8 cellular contexts compared by ENCODE assay signal in genomic region chr15:41230650-41231533, GRCh38. TPM values are rescaled to one million over a fixed set of nuclear protein-coding genes. Genes with fewer than 3 reads are reported as not detected.
DNase-seq lines count a peak whose midpoint lies in the region; ATAC-seq and TF ChIP-seq lines count a peak whose summit lies in the region.

Gene CHP1 (plus strand): TSS chr15:41231268. CDS start chr15:41231383, 115 bp downstream.
A gene with protein sequence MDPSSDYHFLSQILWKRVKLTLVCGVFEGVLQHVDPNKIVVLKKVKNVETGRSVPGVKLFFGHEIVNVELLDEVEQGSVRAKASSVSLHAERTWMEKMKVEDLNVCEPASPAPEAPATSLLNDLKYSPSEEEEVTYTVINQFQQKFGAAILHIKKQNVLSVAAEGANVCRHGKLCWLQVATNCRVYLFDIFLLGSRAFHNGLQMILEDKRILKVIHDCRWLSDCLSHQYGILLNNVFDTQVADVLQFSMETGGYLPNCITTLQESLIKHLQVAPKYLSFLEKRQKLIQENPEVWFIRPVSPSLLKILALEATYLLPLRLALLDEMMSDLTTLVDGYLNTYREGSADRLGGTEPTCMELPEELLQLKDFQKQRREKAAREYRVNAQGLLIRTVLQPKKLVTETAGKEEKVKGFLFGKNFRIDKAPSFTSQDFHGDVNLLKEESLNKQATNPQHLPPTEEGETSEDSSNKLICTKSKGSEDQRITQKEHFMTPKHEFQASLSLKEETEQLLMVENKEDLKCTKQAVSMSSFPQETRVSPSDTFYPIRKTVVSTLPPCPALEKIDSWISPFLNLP (minus strand): TSS chr15:41230757. CDS start chr15:41226575, 4,182 bp downstream.

- DNase-seq in GM12865 (ENCODE audit: low read depth) (peak; percentile 99), NCI-H1105 (lab: John Stamatoyannopoulos, UW) (peak; percentile 85), SKM-1 (lab: John Stamatoyannopoulos, UW; ENCODE audit: unreplicated experiment) (peak; percentile 97), head of caudate nucleus (peak; percentile 94 to 99 (median 98)), osteoblast (ENCODE audit: insufficient read length, low spot score, missing footprints) (peak; percentile 98), thoracic aorta (ENCODE audit: low spot score) (peak; percentile 95)
- DNase-seq in activated naive CD8-positive, alpha-beta T cell treated with anti-CD3 and anti-CD28 coated beads for 36 hours: peak; percentile 96

- H3K27me3 Mint-ChIP-seq in activated naive CD8-positive, alpha-beta T cell treated with anti-CD3 and anti-CD28 coated beads for 36 hours: no peaks in the 10 kb centered on the region

- TF ChIP-seq CTCF in GM12865 (IDR thresholded peaks at IDR 0.05; ENCODE audit: insufficient read depth, low read depth, low read length, missing control alignments) (peak; percentile 96), osteoblast (IDR thresholded peaks at IDR 0.05; ENCODE audit: extremely low read depth, low read depth, low read length) (peak; percentile 90), thoracic aorta (IDR thresholded peaks at IDR 0.05) (peak; percentile 98)

- peaks cover 47% of the 10 kb centered on the region for H3K79me2 ChIP-seq in osteoblast (ENCODE audit: insufficient read depth, low read length)

- H3K27ac ChIP-seq in osteoblast (ENCODE audit: low read depth, low read length) (peak within 1 kb of the TSS; percentile 88), thoracic aorta (peak within 1 kb of the TSS; percentile 90 to 95)

- ATAC-seq in HG02642 (IDR thresholded peaks at IDR 0.05; ENCODE audit: poor library complexity, unreplicated experiment): peak; percentile 95
- ATAC-seq in thoracic aorta (ENCODE audit: insufficient number of reproducible peaks, low FRiP score, low read depth): peak; percentile 97

- peak within 1 kb of the TSS; percentile 82 for H3K27ac Mint-ChIP-seq in activated naive CD8-positive, alpha-beta T cell treated with anti-CD3 and anti-CD28 coated beads for 36 hours

- peaks cover 22% of the 10 kb centered on the region for H3K4me1 Mint-ChIP-seq in activated naive CD8-positive, alpha-beta T cell treated with anti-CD3 and anti-CD28 coated beads for 36 hours

- peak within 1 kb of the TSS; percentile 88 for H3K4me3 Mint-ChIP-seq in activated naive CD8-positive, alpha-beta T cell treated with anti-CD3 and anti-CD28 coated beads for 36 hours

- H3K36me3 ChIP-seq in osteoblast (ENCODE audit: insufficient read depth, low read length) (no peaks in the 10 kb centered on the region), thoracic aorta (no peaks in the 10 kb centered on the region)

- H3K4me1 ChIP-seq in osteoblast (ENCODE audit: insufficient read depth, low read length) (peaks cover 19% of the 10 kb centered on the region), thoracic aorta (ENCODE audit: control insufficient read depth in 1 of 2, low read depth in 2 of 2) (peaks cover 12 to 15% of the 10 kb centered on the region in 2 donors)

- peaks cover 9% of the 10 kb centered on the region for H4K20me1 ChIP-seq in osteoblast (ENCODE audit: insufficient read depth, low read length)

- H3K4me2 ChIP-seq in osteoblast (ENCODE audit: insufficient read depth, low read length): peak within 1 kb of the TSS; percentile 98

- H3K9me3 ChIP-seq in osteoblast (ENCODE audit: low read depth, low read length): no peaks in the 10 kb centered on the region
- no peaks in the 10 kb centered on the region for H3K9me3 ChIP-seq in thoracic aorta

- intact Hi-C loops in head of caudate nucleus (cut with DNase I): loop anchor here (2.0 kb wide), 1 partner anchor 114 kb away; the partner anchor contains the start of gene INO80

- peaks cover 10% of the 10 kb centered on the region for H3K27me3 ChIP-seq in osteoblast (ENCODE audit: insufficient read depth, low read length)
- no peaks in the 10 kb centered on the region for H3K27me3 ChIP-seq in thoracic aorta (replicated peaks; ENCODE audit: insufficient read depth)

- peak within 1 kb of the TSS; percentile 97 for H2AFZ ChIP-seq in osteoblast (ENCODE audit: low read length)

- H3K4me3 ChIP-seq in GM12865 (ENCODE audit: low read depth, low read length) (peak within 1 kb of the TSS; percentile 62), osteoblast (ENCODE audit: insufficient read depth, low read length) (peak within 1 kb of the TSS; percentile 97), thoracic aorta (peak within 1 kb of the TSS; percentile 90)

- no peaks in the 10 kb centered on the region for H3K36me3 Mint-ChIP-seq in activated naive CD8-positive, alpha-beta T cell treated with anti-CD3 and anti-CD28 coated beads for 36 hours

- H3K9me3 Mint-ChIP-seq in activated naive CD8-positive, alpha-beta T cell treated with anti-CD3 and anti-CD28 coated beads for 36 hours: no peaks in the 10 kb centered on the region

RNA-seq across cellular contexts. Expression of gene CHP1, which starts in this region (rescaled TPM):
- 10 to 100 TPM; 29.1 to 32.8 TPM for total RNA-seq in activated naive CD8-positive, alpha-beta T cell treated with anti-CD3 and anti-CD28 coated beads for 36 hours
- total RNA-seq in osteoblast: 99.2 and 105 TPM in 2 replicates
- total RNA-seq in thoracic aorta: 100 to 1,000 TPM in 1 of 2 donors, 10 to 100 TPM in 1; 65.3 to 115 TPM

RNA-seq across cellular contexts. Expression of the second gene that starts in this region (rescaled TPM):
- total RNA-seq in activated naive CD8-positive, alpha-beta T cell treated with anti-CD3 and anti-CD28 coated beads for 36 hours: not detected
- total RNA-seq in osteoblast (not detected in 2 replicates), thoracic aorta (not detected)

Comparison
In these comparisons a context has a peak if more than half of its experiments do, and no peak if none do; other contexts are left out.
1. Peak in every context shown above with its lines: DNase-seq, ATAC-seq, H3K4me3 ChIP-seq and H3K27ac ChIP-seq.